ENCODE assay signal across 16 cellular contexts in genomic region chr10:25506821-25507335, GRCh38.
DNase-seq lines count a peak whose midpoint lies in the region; ATAC-seq and TF ChIP-seq lines count a peak whose summit lies in the region.
"Had no signal": no experiment of that assay in that cellular context is flagged by ENCODE, and none has a peak within 500 bp of the region (broad histone marks: within the 10 kb centered on the region; RNA-seq: fewer than 3 reads in every experiment).

No MANE protein-coding gene starts in this region.

- H3K4me3 Mint-ChIP-seq in nephron: no peak overlapping the region
- H3K4me3 Mint-ChIP-seq: CD4-positive, alpha-beta memory T cell had no signal

- no peaks in the 10 kb centered on the region for H3K4me1 ChIP-seq in tibial nerve
- H3K4me1 ChIP-seq: A549 had no signal

- no peaks in the 10 kb centered on the region for H3K4me1 Mint-ChIP-seq in nephron
- H3K4me1 Mint-ChIP-seq: CD4-positive, alpha-beta memory T cell had no signal

- no peaks in the 10 kb centered on the region for H3K27me3 Mint-ChIP-seq in nephron (ENCODE audit: low read depth)
- H3K27me3 Mint-ChIP-seq: CD4-positive, alpha-beta memory T cell had no signal

- peak overlapping the region in 2 of 3 experiments; percentile 6 to 31 for H3K27ac Mint-ChIP-seq in nephron
- H3K27ac Mint-ChIP-seq: CD4-positive, alpha-beta memory T cell had no signal

- DNase-seq in SK-N-MC (ENCODE audit: low read depth, low spot score) (no peak), cerebellum (ENCODE audit: low spot score) (peak; percentile 54), hypothalamus (lab: John Stamatoyannopoulos, UW) (no peak), tibial nerve (ENCODE audit: low spot score in 2 of 2) (no peak)
- no peak for DNase-seq in activated CD4-positive, alpha-beta T cell treated with anti-CD3 and anti-CD28 coated beads for 48 hours
- DNase-seq: 8988T; Calu3; CD4-positive, alpha-beta memory T cell; COR-L47; DMS53; DMS79 treated with DMSO at 0.1 percent for 48 hours; GOT3; HCEC 1CT had no signal

- TF ChIP-seq POLR2A in tibial nerve (IDR thresholded peaks at IDR 0.05): no peak

- peak overlapping the region; percentile 58 for H3K4me3 ChIP-seq in SK-N-MC
- H3K4me3 ChIP-seq in tibial nerve: no peak overlapping the region
- H3K4me3 ChIP-seq: A549 had no signal

- no peaks in the 10 kb centered on the region for H3K9me3 ChIP-seq in SK-N-MC (ENCODE audit: low read depth, low read length)
- H3K9me3 ChIP-seq in tibial nerve: no peaks in the 10 kb centered on the region
- H3K9me3 ChIP-seq: A549 had no signal

- H3K36me3 ChIP-seq in SK-N-MC (ENCODE audit: insufficient read depth, low read length): no peaks in the 10 kb centered on the region
- H3K36me3 ChIP-seq in tibial nerve: no peaks in the 10 kb centered on the region

- TF ChIP-seq EP300 in tibial nerve (IDR thresholded peaks at IDR 0.05): no peak

- H3K27ac ChIP-seq in SK-N-MC (peak overlapping the region; percentile 84), tibial nerve (no peak overlapping the region)
- H3K27ac ChIP-seq: A549 had no signal

- H3K9ac ChIP-seq in SK-N-MC (ENCODE audit: insufficient read length): no peak overlapping the region

- H3K27me3 ChIP-seq in tibial nerve: no peaks in the 10 kb centered on the region

- H3K9me3 Mint-ChIP-seq in nephron: no peaks in the 10 kb centered on the region

- ATAC-seq in GM19463 (IDR thresholded peaks at IDR 0.05; ENCODE audit: unreplicated experiment): no peak
- ATAC-seq: A549 had no signal

- WGBS in tibial nerve, 2 donors: 40 to 45% methylated on average over 2 of the region's 2 CpGs

- no peaks in the 10 kb centered on the region for H3K36me3 Mint-ChIP-seq in nephron (ENCODE audit: low read depth)
- H3K36me3 Mint-ChIP-seq: CD4-positive, alpha-beta memory T cell had no signal

- TF ChIP-seq CTCF in nephron (IDR thresholded peaks at IDR 0.05; ENCODE audit: unreplicated experiment in 3 of 3) (no peak), tibial nerve (IDR thresholded peaks at IDR 0.05) (no peak)
